ENCODE assay signal across 8 cellular contexts in genomic region chr5:142770650-142771609, GRCh38. TPM values are rescaled to one million over a fixed set of nuclear protein-coding genes. Genes with fewer than 3 reads are reported as not detected.
DNase-seq lines count a peak whose midpoint lies in the region; ATAC-seq and TF ChIP-seq lines count a peak whose summit lies in the region.

No MANE protein-coding gene starts in this region.

- POLR2A ChIA-PET in RWPE1 (lab: Yijun Ruan, JAX; ENCODE audit: low non-redundant PET) = interaction anchor here (0.7 to 1.3 kb wide), 2 partner anchors 8 to 1135 kb away, joined by 3 read pairs; no protein-coding TSS in a partner anchor

- H3K9me3 ChIP-seq in BLaER1 = no peaks in the 10 kb centered on the region
- H3K9me3 ChIP-seq in thyroid gland = no peaks in the 10 kb centered on the region

- CTCF ChIA-PET in RWPE1 (lab: Yijun Ruan, JAX) = interaction anchor here (0.6 to 2.8 kb wide), 14 partner anchors 12 to 147 kb away, joined by 3 to 10 read pairs (median 4); no protein-coding TSS in a partner anchor

- peak overlapping the region; percentile 97 for H3K4me2 ChIP-seq in BLaER1

- H3K36me3 ChIP-seq in BLaER1 (no peaks in the 10 kb centered on the region), thyroid gland (no peaks in the 10 kb centered on the region)

- WGBS in thyroid gland, 2 donors = 2 to 3% methylated on average over 22 to 25 of the region's 86 CpGs

- TF ChIP-seq CTCF in RWPE1 (conservative IDR thresholded peaks at IDR 0.05; ENCODE audit: low read depth) = 0 out of 2 replicates have a peak, but pooled peaks have one; percentile 8
- peak in 1 of 6 experiments; percentile 1 for TF ChIP-seq CTCF in thyroid gland (IDR thresholded peaks at IDR 0.05)

- H3K27me3 ChIP-seq in BLaER1 = 0 out of 2 replicates have a peak, but pooled peaks cover 5% of the 10 kb centered on the region
- no peaks in the 10 kb centered on the region for H3K27me3 ChIP-seq in thyroid gland

- H4K20me1 ChIP-seq in BLaER1 = peaks cover 23% of the 10 kb centered on the region

- intact Hi-C loops in thyroid gland (cut with DNase I) = loop anchor here (5.0 kb wide), 1 partner anchor 96 kb away; no protein-coding TSS in a partner anchor

- H3K27ac ChIP-seq in BLaER1 (peak overlapping the region; percentile 80), RWPE1 (peak overlapping the region; percentile 77), thyroid gland (peak overlapping the region; percentile 64 to 86 (median 85))

- H3K4me1 ChIP-seq in BLaER1 (peaks cover 21% of the 10 kb centered on the region), thyroid gland (peaks cover 12 to 23% of the 10 kb centered on the region in 2 donors)

- H3K4me3 ChIP-seq in BLaER1 = peak overlapping the region; percentile 94
- H3K4me3 ChIP-seq in thyroid gland (replicated peaks in 1 of 3) = peak overlapping the region; percentile 16 to 91 (median 80)

- ATAC-seq in GM19372 (IDR thresholded peaks at IDR 0.05; ENCODE audit: low read depth, unreplicated experiment) (peak; percentile 25), HG03457 (IDR thresholded peaks at IDR 0.05; ENCODE audit: unreplicated experiment) (peak; percentile 27)

- TF ChIP-seq POLR2A in thyroid gland (IDR thresholded peaks at IDR 0.05) = peak in 1 of 2 donors; percentile 56

- H3K9ac ChIP-seq in BLaER1 = peak overlapping the region; percentile 82

- DNase-seq in RWPE1 (ENCODE audit: low spot score) = peak; percentile 54
- peak; percentile 42 for DNase-seq in activated gamma-delta T cell treated with anti-CD3 and anti-CD28 coated beads, Interleukin-2, amount 50 U/mL, for 16 hours (ENCODE audit: low read depth)
- peak; percentile 68 for DNase-seq in glomerular visceral epithelial cell (ENCODE audit: extremely low spot score)
- DNase-seq in nucleus accumbens (lab: John Stamatoyannopoulos, UW) = peak in 46 of 56 donors; percentile 18 to 78 (median 48)
- DNase-seq in thyroid gland = peak; percentile 62 to 69

RNA-seq across cellular contexts. Expression of gene ARHGAP26, which starts 0.8 kb away (rescaled TPM):
- total RNA-seq in thyroid gland = 10 to 100 TPM; 28.2 to 52.3 (median 37.9) TPM

Comparison
In these comparisons a context has a peak if more than half of its experiments do, and no peak if none do; other contexts are left out.
1. Peak in every context shown above with its lines: DNase-seq, ATAC-seq, H3K4me3 ChIP-seq and H3K27ac ChIP-seq.